Comparison of ENCODE assay signal across 20 cellular contexts in genomic region chr20:39021748-39022147, GRCh38. TPM values are rescaled to one million over a fixed set of nuclear protein-coding genes. Genes with fewer than 3 reads are reported as not detected.
DNase-seq lines count a peak whose midpoint lies in the region; ATAC-seq and TF ChIP-seq lines count a peak whose summit lies in the region.
"Had no signal": no experiment of that assay in that cellular context is flagged by ENCODE, and none has a peak within 500 bp of the region (broad histone marks: within the 10 kb centered on the region; RNA-seq: fewer than 3 reads in every experiment).

No MANE protein-coding gene starts in this region.

- no peak for TF ChIP-seq CTCF in endodermal cell (conservative IDR thresholded peaks at IDR 0.05)

- peaks cover 59% of the 10 kb centered on the region for H3K36me3 ChIP-seq in endodermal cell (ENCODE audit: control insufficient read depth, insufficient read depth, low read length)

- intact Hi-C loops in activated CD4-positive, alpha-beta memory T cell treated with anti-CD3 and anti-CD28 coated beads for 36 hours (cut with micrococcal nuclease) = loop anchor here (2.0 kb wide), 1 partner anchor 25 kb away; no protein-coding TSS in a partner anchor
- intact Hi-C loops in posterior cingulate gyrus (cut with DNase I) = no loop called here

- ATAC-seq in GM21529 (IDR thresholded peaks at IDR 0.05; ENCODE audit: unreplicated experiment) = peak; percentile 52
- peak; percentile 64 for ATAC-seq in stimulated activated memory B cell treated with anti-CD40 and anti-IgM and Interleukin-4, amounts not matched to agents 10 μg/mL and 1 μg/mL and 100 μg/mL, for 72 hours
- ATAC-seq: naive thymus-derived CD4-positive, alpha-beta T cell had no signal

- H3K27me3 ChIP-seq in endodermal cell (ENCODE audit: control insufficient read depth, insufficient read depth, low read length, poor library complexity, severe bottlenecking) = no peaks in the 10 kb centered on the region
- H3K27me3 ChIP-seq: right atrium auricular region, upper lobe of right lung had no signal

- POLR2A ChIA-PET in activated CD4-positive, alpha-beta memory T cell treated with anti-CD3 and anti-CD28 coated beads for 36 hours (lab: Charles Lee) = interaction anchor here (0.8 to 1.2 kb wide), 3 partner anchors 27 to 93 kb away, joined by 3 to 4 read pairs (median 4); partner anchors contain the start of gene DHX35

- 97 to 98% methylated on average over 4 to 5 of the region's 5 CpGs for WGBS in endodermal cell (ENCODE audit: insufficient coverage in 1 of 2, insufficient read length in 1 of 2), 2 experiments

- peaks cover 63% of the 10 kb centered on the region for H3K4me1 Mint-ChIP-seq in activated CD4-positive, alpha-beta memory T cell treated with anti-CD3 and anti-CD28 coated beads for 36 hours (ENCODE audit: low read depth)
- H3K4me1 Mint-ChIP-seq in stimulated activated memory B cell treated with anti-CD40 and anti-IgM and Interleukin-4, amounts not matched to agents 10 μg/mL and 1 μg/mL and 100 μg/mL, for 72 hours = peaks cover 7% of the 10 kb centered on the region
- H3K4me1 Mint-ChIP-seq in endodermal cell = peaks cover 13% of the 10 kb centered on the region

- no peaks in the 10 kb centered on the region for H3K27me3 Mint-ChIP-seq in activated CD4-positive, alpha-beta memory T cell treated with anti-CD3 and anti-CD28 coated beads for 36 hours
- no peaks in the 10 kb centered on the region for H3K27me3 Mint-ChIP-seq in stimulated activated memory B cell treated with anti-CD40 and anti-IgM and Interleukin-4, amounts not matched to agents 10 μg/mL and 1 μg/mL and 100 μg/mL, for 72 hours
- no peaks in the 10 kb centered on the region for H3K27me3 Mint-ChIP-seq in endodermal cell (ENCODE audit: insufficient read depth)
- H3K27me3 Mint-ChIP-seq: naive thymus-derived CD4-positive, alpha-beta T cell had no signal

- H3K27ac Mint-ChIP-seq in activated CD4-positive, alpha-beta memory T cell treated with anti-CD3 and anti-CD28 coated beads for 36 hours = peak overlapping the region; percentile 43
- no peak overlapping the region for H3K27ac Mint-ChIP-seq in stimulated activated memory B cell treated with anti-CD40 and anti-IgM and Interleukin-4, amounts not matched to agents 10 μg/mL and 1 μg/mL and 100 μg/mL, for 72 hours
- H3K27ac Mint-ChIP-seq in endodermal cell = no peak overlapping the region

- DNase-seq in activated T-cell treated with anti-CD3 and anti-CD28 coated beads for 48 hours (ENCODE audit: low read depth) (peak; percentile 18), posterior cingulate gyrus (no peak), glomerular visceral epithelial cell (ENCODE audit: extremely low spot score) (no peak), endodermal cell (no peak)
- DNase-seq in activated T-cell treated with anti-CD3 and anti-CD28 coated beads, Interleukin-2, amount 50 U/mL, for 1 hour = no peak
- peak; percentile 62 for DNase-seq in activated CD4-positive, alpha-beta memory T cell treated with anti-CD3 and anti-CD28 coated beads for 36 hours
- DNase-seq: activated CD4-positive, alpha-beta T cell treated with anti-CD3 and anti-CD28 coated beads, Interleukin-2, amount 50 U/mL, for 4 hours; cerebellar nuclear complex; foreskin fibroblast; GOT3; naive thymus-derived CD4-positive, alpha-beta T cell; NCI-H1417 treated with DMSO at 0.1 percent for 48 hours; NCI-H526; RPMI8226; upper lobe of right lung had no signal

- no peak overlapping the region for H3K27ac ChIP-seq in endodermal cell (ENCODE audit: low read depth, low read length)
- H3K27ac ChIP-seq: right atrium auricular region, SK-N-MC, upper lobe of right lung, VCaP had no signal

- no peak overlapping the region for H3K4me3 Mint-ChIP-seq in activated CD4-positive, alpha-beta memory T cell treated with anti-CD3 and anti-CD28 coated beads for 36 hours
- H3K4me3 Mint-ChIP-seq in stimulated activated memory B cell treated with anti-CD40 and anti-IgM and Interleukin-4, amounts not matched to agents 10 μg/mL and 1 μg/mL and 100 μg/mL, for 72 hours = no peak overlapping the region
- H3K4me3 Mint-ChIP-seq in endodermal cell = no peak overlapping the region
- H3K4me3 Mint-ChIP-seq: naive thymus-derived CD4-positive, alpha-beta T cell had no signal

- peaks cover 5% of the 10 kb centered on the region for H3K9me3 ChIP-seq in endodermal cell (ENCODE audit: control insufficient read depth, low read length)
- H3K9me3 ChIP-seq: right atrium auricular region, upper lobe of right lung had no signal

- H3K4me1 ChIP-seq in endodermal cell (ENCODE audit: control insufficient read depth, insufficient read depth, low read length) = no peaks in the 10 kb centered on the region
- H3K4me1 ChIP-seq: right atrium auricular region, upper lobe of right lung had no signal

- H3K9ac ChIP-seq in endodermal cell (ENCODE audit: extremely low read depth, low read length, poor library complexity, severe bottlenecking) = no peak overlapping the region

- H3K36me3 Mint-ChIP-seq in activated CD4-positive, alpha-beta memory T cell treated with anti-CD3 and anti-CD28 coated beads for 36 hours = peaks cover 70% of the 10 kb centered on the region
- H3K36me3 Mint-ChIP-seq in stimulated activated memory B cell treated with anti-CD40 and anti-IgM and Interleukin-4, amounts not matched to agents 10 μg/mL and 1 μg/mL and 100 μg/mL, for 72 hours = peaks cover 80% of the 10 kb centered on the region
- H3K36me3 Mint-ChIP-seq in endodermal cell (ENCODE audit: low read depth) = peaks cover 58% of the 10 kb centered on the region

- CTCF ChIA-PET in activated CD4-positive, alpha-beta memory T cell treated with anti-CD3 and anti-CD28 coated beads for 36 hours (lab: Charles Lee) = interaction anchor here (0.6 to 1.1 kb wide), 4 partner anchors 27 to 297 kb away, joined by 3 to 4 read pairs (median 4); partner anchors contain the start of gene DHX35

- no peak overlapping the region for H3K4me3 ChIP-seq in endodermal cell (ENCODE audit: low read length)
- H3K4me3 ChIP-seq: right atrium auricular region, SK-N-MC, upper lobe of right lung had no signal

- H3K9me3 Mint-ChIP-seq in activated CD4-positive, alpha-beta memory T cell treated with anti-CD3 and anti-CD28 coated beads for 36 hours = no peaks in the 10 kb centered on the region
- H3K9me3 Mint-ChIP-seq in stimulated activated memory B cell treated with anti-CD40 and anti-IgM and Interleukin-4, amounts not matched to agents 10 μg/mL and 1 μg/mL and 100 μg/mL, for 72 hours = no peaks in the 10 kb centered on the region
- no peaks in the 10 kb centered on the region for H3K9me3 Mint-ChIP-seq in endodermal cell
- H3K9me3 Mint-ChIP-seq: naive thymus-derived CD4-positive, alpha-beta T cell had no signal

RNA-seq across cellular contexts. Expression of gene DHX35, which starts 59.6 kb away (rescaled TPM):
- total RNA-seq in activated CD4-positive, alpha-beta memory T cell treated with anti-CD3 and anti-CD28 coated beads for 36 hours = 1 to 10 TPM; 7.7 to 8.3 TPM
- total RNA-seq in endodermal cell = 10 to 100 TPM; 12.2 to 16.1 TPM
- 18.9 TPM for polyA plus RNA-seq in endodermal cell (2013, experiment 1 of 2)
- 16.1 TPM for polyA plus RNA-seq in endodermal cell (2013, experiment 2 of 2)

Comparison
In these comparisons a context has a peak if more than half of its experiments do, and no peak if none do; other contexts are left out.
1. DNase-seq: peak in activated T-cell treated with anti-CD3 and anti-CD28 coated beads for 48 hours (single experiment) and activated CD4-positive, alpha-beta memory T cell treated with anti-CD3 and anti-CD28 coated beads for 36 hours (single experiment); none in activated T-cell treated with anti-CD3 and anti-CD28 coated beads, Interleukin-2, amount 50 U/mL, for 1 hour (single experiment), posterior cingulate gyrus (0 of 10), glomerular visceral epithelial cell (single experiment) and endodermal cell (single experiment).